In genomic region chr12:2877047-2877958, GRCh38 we compare ENCODE assay signal across 1 cellular context.
A peak's percentile ranks its signal among the peaks of the same experiment; 100 is the strongest.
TF ChIP-seq lines count a peak whose summit lies in the region.

FOXM1 (minus strand) TSS chr12:2877174; CDS start chr12:2874478, 2,696 bp downstream.
RHNO1 (plus strand) TSS chr12:2877223; CDS start chr12:2885367, 8,144 bp downstream.

TF ChIP-seq in K562, 482 proteins besides CTCF, POLR2A, EP300 and RAD21 (continued from another document and continues in another):
- no peak for TF ChIP-seq ZBTB17 (CRISPR knock-in tag; IDR thresholded peaks at IDR 0.05)
- peak; percentile 99 for TF ChIP-seq TFE3 (CRISPR knock-in tag; IDR thresholded peaks at IDR 0.05)
- no peak for TF ChIP-seq NONO (IDR thresholded peaks at IDR 0.05; ENCODE audit: low read depth in 2 of 2, low read length in 1 of 2)
- no peak for TF ChIP-seq CEBPB (tag; IDR thresholded peaks at IDR 0.05)
- no peak for TF ChIP-seq RBM22 (IDR thresholded peaks at IDR 0.05; ENCODE audit: low read depth, low read length, poor library complexity, severe bottlenecking)
- TF ChIP-seq NFRKB (IDR thresholded peaks at IDR 0.05; ENCODE audit: low read depth), result peak; percentile 63; the same call in 1 of the 2 replicates
- no peak for TF ChIP-seq HNRNPUL1 (IDR thresholded peaks at IDR 0.05; ENCODE audit: low read length)
- TF ChIP-seq HMGN3 (IDR thresholded peaks at IDR 0.05; ENCODE audit: borderline replicate concordance, extremely low read depth, insufficient read length, low read depth, low read length), result no peak
- peak; percentile 38; the same call in 1 of the 2 replicates for TF ChIP-seq SIN3B (IDR thresholded peaks at IDR 0.05; ENCODE audit: low read depth)
- TF ChIP-seq YBX1 (IDR thresholded peaks at IDR 0.05), result no peak
- peak; percentile 49 for TF ChIP-seq KDM5B (IDR thresholded peaks at IDR 0.05; ENCODE audit: insufficient replicate concordance, low read depth, low read length)
- peak; percentile 60; the same call in 1 of the 2 replicates for TF ChIP-seq GTF2E2 (tag; IDR thresholded peaks at IDR 0.05)
- no peak for TF ChIP-seq TGIF2 (CRISPR knock-in tag; IDR thresholded peaks at IDR 0.05)
- TF ChIP-seq ATF4 (CRISPR knock-in tag; IDR thresholded peaks at IDR 0.05), result no peak
- no peak for TF ChIP-seq DMBX1 (CRISPR knock-in tag; IDR thresholded peaks at IDR 0.05; ENCODE audit: borderline replicate concordance)
- TF ChIP-seq WHSC1 (IDR thresholded peaks at IDR 0.05; ENCODE audit: low read length), result no peak
- no peak for TF ChIP-seq ZNF407 (IDR thresholded peaks at IDR 0.05; ENCODE audit: low read depth)
- no peak for TF ChIP-seq KLF6 (CRISPR knock-in tag; IDR thresholded peaks at IDR 0.05; ENCODE audit: borderline replicate concordance)
- no peak for TF ChIP-seq EHMT2 (IDR thresholded peaks at IDR 0.05)
- TF ChIP-seq RAD51 (IDR thresholded peaks at IDR 0.05; ENCODE audit: borderline replicate concordance, low read depth), result peak; percentile 96
- no peak for TF ChIP-seq CAMTA2 (CRISPR knock-in tag; conservative IDR thresholded peaks at IDR 0.05)
- no peak for TF ChIP-seq CC2D1A (IDR thresholded peaks at IDR 0.05)
- TF ChIP-seq CHD2 (IDR thresholded peaks at IDR 0.05; ENCODE audit: low read depth, low read length), result no peak
- TF ChIP-seq PCBP1 (IDR thresholded peaks at IDR 0.05; ENCODE audit: low read depth, low read length, poor library complexity, severe bottlenecking), result no peak
- TF ChIP-seq ETV1 (tag; conservative IDR thresholded peaks at IDR 0.05; ENCODE audit: low read depth), result no peak
- no peak for TF ChIP-seq MIER1 (IDR thresholded peaks at IDR 0.05; ENCODE audit: low read depth)
- TF ChIP-seq FOS (IDR thresholded peaks at IDR 0.05; ENCODE audit: extremely low read depth, insufficient read length), result no peak
- TF ChIP-seq ZNF695 (CRISPR knock-in tag; IDR thresholded peaks at IDR 0.05), result no peak
- no peak for TF ChIP-seq MITF (IDR thresholded peaks at IDR 0.05)
- TF ChIP-seq SNRNP70 (optimal IDR thresholded peaks at IDR 0.05; ENCODE audit: low read depth, low read length), result no peak
- no peak for TF ChIP-seq MEIS2 (IDR thresholded peaks at IDR 0.05; ENCODE audit: partially characterized antibody)
- TF ChIP-seq ARID1B (IDR thresholded peaks at IDR 0.05), result no peak
- no peak for TF ChIP-seq XRCC3 (IDR thresholded peaks at IDR 0.05)
- TF ChIP-seq SAFB2 (IDR thresholded peaks at IDR 0.05; ENCODE audit: borderline replicate concordance, low read depth, low read length, severe bottlenecking), result no peak
- no peak for TF ChIP-seq MCM3 (IDR thresholded peaks at IDR 0.05)
- no peak for TF ChIP-seq E4F1 (CRISPR knock-in tag; IDR thresholded peaks at IDR 0.05; ENCODE audit: borderline replicate concordance)
- TF ChIP-seq COPS2 (conservative IDR thresholded peaks at IDR 0.05), result no peak
- no peak for TF ChIP-seq MAFK (IDR thresholded peaks at IDR 0.05; ENCODE audit: low read length)
- TF ChIP-seq NR2C1 (IDR thresholded peaks at IDR 0.05), result no peak
- TF ChIP-seq NR2C1 (tag; IDR thresholded peaks at IDR 0.05), result no peak
- no peak; the same call in 1 of the 2 replicates for TF ChIP-seq ATF6 (CRISPR knock-in tag; IDR thresholded peaks at IDR 0.05)
- TF ChIP-seq TCF7 (IDR thresholded peaks at IDR 0.05; ENCODE audit: borderline replicate concordance), result no peak
- 0 out of 2 replicates have a peak, but pooled peaks have one; percentile 13 for TF ChIP-seq KAT7 (CRISPR knock-in tag; IDR thresholded peaks at IDR 0.05; ENCODE audit: borderline replicate concordance)
- TF ChIP-seq EWSR1 (IDR thresholded peaks at IDR 0.05; ENCODE audit: borderline replicate concordance, low read depth, partially characterized antibody), result no peak
- TF ChIP-seq ATF7 (IDR thresholded peaks at IDR 0.05), result no peak
- TF ChIP-seq PML (IDR thresholded peaks at IDR 0.05; ENCODE audit: low read length), result peak; percentile 15; the same call in 1 of the 2 replicates
- TF ChIP-seq HES1 (IDR thresholded peaks at IDR 0.05; ENCODE audit: low read depth), result no peak
